ENCODE assay signal across 14 cellular contexts in the genomic region with DNA sequence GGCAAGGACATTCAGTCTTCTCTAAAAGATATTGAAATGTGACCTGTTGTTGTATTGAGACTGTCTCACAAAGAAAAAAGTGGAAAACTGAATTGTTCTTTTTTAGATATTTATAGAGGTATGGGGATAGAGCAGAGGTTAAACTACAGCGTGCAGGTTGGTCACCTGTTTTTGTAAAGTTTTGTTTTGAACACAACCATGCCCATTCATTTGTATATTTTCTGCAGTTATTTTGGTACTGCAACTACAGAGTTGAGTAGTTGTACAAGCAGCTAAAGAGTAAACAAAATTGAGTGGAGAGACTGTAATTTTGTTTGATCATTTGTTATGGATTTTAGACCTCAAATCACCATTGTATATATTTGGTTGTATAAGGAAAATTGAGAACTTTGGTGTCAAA. TPM values are rescaled to one million over a fixed set of nuclear protein-coding genes. Genes with fewer than 3 reads are reported as not detected.
DNase-seq lines count a peak whose midpoint lies in the region; ATAC-seq, FAIRE-seq and TF ChIP-seq lines count a peak whose summit lies in the region.
"Had no signal": no experiment of that assay in that cellular context is flagged by ENCODE, and none has a peak within 500 bp of the region (broad histone marks: within the 10 kb centered on the region; RNA-seq: fewer than 3 reads in every experiment).

No MANE protein-coding gene starts in this region.

- peak overlapping the region; percentile 92 for H3K4me2 ChIP-seq in GM12878 (ENCODE audit: control insufficient read depth, insufficient read depth)

- SMC1A ChIA-PET in GM12878 (lab: Charles Lee; ENCODE audit: uncharacterized antibody, unreplicated experiment) = interaction anchor here (0.7 to 1.7 kb wide), 7 partner anchors 9 to 210 kb away, joined by 3 to 6 read pairs (median 3); no protein-coding TSS in a partner anchor

- CTCF ChIA-PET in activated CD4-positive, alpha-beta T cell treated with anti-CD3 and anti-CD28 coated beads, Interleukin-2, amount 10 ng/mL, durations not matched to agents 7 days and 5 days (lab: Charles Lee) = interaction anchor here (1.3 kb wide), 1 partner anchor 37 kb away, joined by 3 read pairs; no protein-coding TSS in a partner anchor
- CTCF ChIA-PET in GM12878 (lab: Yijun Ruan, JAX) = no interaction called here

- peak overlapping the region; percentile 66 for H3K27ac Mint-ChIP-seq in activated CD4-positive, alpha-beta T cell treated with anti-CD3 and anti-CD28 coated beads, Interleukin-2, amount 10 ng/mL, durations not matched to agents 24 days and 14 days
- H3K27ac Mint-ChIP-seq in activated CD4-positive, alpha-beta T cell treated with anti-CD3 and anti-CD28 coated beads, Interleukin-2, amount 10 ng/mL, durations not matched to agents 7 days and 5 days = no peak overlapping the region

- BruUV-seq in GM12878 (replicated peaks; lab: Mats Ljungman, UMichigan) = no TSS peak

- TF ChIP-seq RAD21 in GM12878 (IDR thresholded peaks at IDR 0.05; ENCODE audit: insufficient read depth, low read depth, low read length) = no peak

- H3K27me3 ChIP-seq in GM12878 (replicated peaks in 1 of 2; ENCODE audit: control insufficient read depth in 2 of 2, insufficient read depth in 2 of 2, low read length in 1 of 2) (no peaks in the 10 kb centered on the region), uterus (no peaks in the 10 kb centered on the region)

- H3K27me3 Mint-ChIP-seq in activated CD4-positive, alpha-beta T cell treated with anti-CD3 and anti-CD28 coated beads, Interleukin-2, amount 10 ng/mL, durations not matched to agents 24 days and 14 days = no peaks in the 10 kb centered on the region
- no peaks in the 10 kb centered on the region for H3K27me3 Mint-ChIP-seq in activated CD4-positive, alpha-beta T cell treated with anti-CD3 and anti-CD28 coated beads, Interleukin-2, amount 10 ng/mL, durations not matched to agents 7 days and 5 days

- peaks cover 30% of the 10 kb centered on the region for H3K4me1 Mint-ChIP-seq in activated CD4-positive, alpha-beta T cell treated with anti-CD3 and anti-CD28 coated beads, Interleukin-2, amount 10 ng/mL, durations not matched to agents 24 days and 14 days
- peaks cover 28% of the 10 kb centered on the region for H3K4me1 Mint-ChIP-seq in activated CD4-positive, alpha-beta T cell treated with anti-CD3 and anti-CD28 coated beads, Interleukin-2, amount 10 ng/mL, durations not matched to agents 7 days and 5 days

- WGBS in GM12878 (ENCODE audit: insufficient coverage, insufficient replicate concordance, low lambda C conversion rate, missing lambda C conversion rate) = 5% methylated on average over 1 of the region's 1 CpG

- DNase-seq in activated CD4-positive, alpha-beta T cell treated with anti-CD3 and anti-CD28 coated beads, Interleukin-2, amount 10 ng/mL, durations not matched to agents 24 days and 14 days = no peak
- no peak for DNase-seq in activated CD4-positive, alpha-beta T cell treated with anti-CD3 and anti-CD28 coated beads, Interleukin-2, amount 10 ng/mL, durations not matched to agents 7 days and 5 days
- peak; percentile 59 for DNase-seq in GM12878 (ENCODE audit: low read depth, low spot score)
- DNase-seq in uterus = no peak
- DNase-seq in NCI-H1048 (lab: John Stamatoyannopoulos, UW) = no peak
- no peak for DNase-seq in NCI-H1092 (lab: John Stamatoyannopoulos, UW)
- DNase-seq: 8988T; NCI-H1694; stimulated activated naive CD4-positive, alpha-beta T cell had no signal

- peak; percentile 92 for FAIRE-seq in GM12878 (lab: Jason Lieb, UNC)
- FAIRE-seq: bronchial epithelial cell, keratinocyte had no signal

- peaks cover 6 to 14% of the 10 kb centered on the region in 2 experiments for H3K36me3 ChIP-seq in GM12878 (ENCODE audit: control insufficient read depth in 2 of 2, insufficient read depth in 2 of 2, low read length in 1 of 2)
- H3K36me3 ChIP-seq in uterus = no peaks in the 10 kb centered on the region

- H3K4me1 ChIP-seq in GM12878 (ENCODE audit: control insufficient read depth, insufficient read depth, low read length) = peaks cover 23% of the 10 kb centered on the region
- peaks cover 0 to 13% of the 10 kb centered on the region in 2 donors for H3K4me1 ChIP-seq in uterus

- no peaks in the 10 kb centered on the region for H3K9me3 Mint-ChIP-seq in activated CD4-positive, alpha-beta T cell treated with anti-CD3 and anti-CD28 coated beads, Interleukin-2, amount 10 ng/mL, durations not matched to agents 24 days and 14 days
- no peaks in the 10 kb centered on the region for H3K9me3 Mint-ChIP-seq in activated CD4-positive, alpha-beta T cell treated with anti-CD3 and anti-CD28 coated beads, Interleukin-2, amount 10 ng/mL, durations not matched to agents 7 days and 5 days
- H3K9me3 Mint-ChIP-seq: neural crest cell had no signal

- peaks cover 71% of the 10 kb centered on the region for H3K79me2 ChIP-seq in GM12878 (ENCODE audit: control insufficient read depth, insufficient read depth, low read length)

- in situ Hi-C loops in GM12878 (cut with MboI) = no loop called here

- TF ChIP-seq CTCF in GM12878 (IDR thresholded peaks at IDR 0.05 in 2 of 3, conservative IDR thresholded peaks at IDR 0.05 in 1 of 3; ENCODE audit: control insufficient read depth in 2 of 3, extremely low read depth in 1 of 3, insufficient read depth in 1 of 3, low read depth in 3 of 3, low read length in 3 of 3) = no peak
- TF ChIP-seq CTCF in uterus (IDR thresholded peaks at IDR 0.05) = no peak

- TF ChIP-seq POLR2A in GM12878 (IDR thresholded peaks at IDR 0.05; ENCODE audit: low read depth, low read length) (no peak), uterus (IDR thresholded peaks at IDR 0.05) (no peak)

- no peaks in the 10 kb centered on the region for H4K20me1 ChIP-seq in GM12878 (ENCODE audit: control insufficient read depth, insufficient read depth)

- ATAC-seq in GM21381 (IDR thresholded peaks at IDR 0.05; ENCODE audit: unreplicated experiment) (peak; percentile 76), HG03045 (IDR thresholded peaks at IDR 0.05; ENCODE audit: unreplicated experiment) (peak; percentile 94), GM12878 (peak; percentile 71)

- no peaks in the 10 kb centered on the region for H3K9me3 ChIP-seq in GM12878 (replicated peaks; ENCODE audit: control insufficient read depth, insufficient read depth, low read length)
- H3K9me3 ChIP-seq in uterus = no peaks in the 10 kb centered on the region

- no peak overlapping the region for H2AFZ ChIP-seq in GM12878 (ENCODE audit: control insufficient read depth, low read depth, low read length)

- TF ChIP-seq EP300 in GM12878 (IDR thresholded peaks at IDR 0.05; ENCODE audit: borderline replicate concordance in 1 of 2, control insufficient read depth in 1 of 2, low read depth in 2 of 2, low read length in 2 of 2) = peak; percentile 75 to 90

- peak overlapping the region; percentile 11 for H3K4me3 Mint-ChIP-seq in activated CD4-positive, alpha-beta T cell treated with anti-CD3 and anti-CD28 coated beads, Interleukin-2, amount 10 ng/mL, durations not matched to agents 24 days and 14 days
- H3K4me3 Mint-ChIP-seq in activated CD4-positive, alpha-beta T cell treated with anti-CD3 and anti-CD28 coated beads, Interleukin-2, amount 10 ng/mL, durations not matched to agents 7 days and 5 days = no peak overlapping the region
- H3K4me3 Mint-ChIP-seq: neural crest cell had no signal

- H3K4me3 ChIP-seq in GM12878 (peak overlapping the region; percentile 54), uterus (no peak overlapping the region)

- RAD21 ChIA-PET in GM12878 (lab: Charles Lee; ENCODE audit: unreplicated experiment) = interaction anchor here (1.7 kb wide), 1 partner anchor 9 kb away, joined by 5 read pairs; no protein-coding TSS in a partner anchor

- intact Hi-C loops in activated CD4-positive, alpha-beta T cell treated with anti-CD3 and anti-CD28 coated beads, Interleukin-2, amount 10 ng/mL, durations not matched to agents 24 days and 14 days (cut with micrococcal nuclease) = loop anchor here (1.0 to 2.0 kb wide), 2 partner anchors 11 to 31 kb away; no protein-coding TSS in a partner anchor
- intact Hi-C loops in GM12878 (cut with micrococcal nuclease; ENCODE audit: unreplicated experiment) (no loop called here), uterus (cut with DNase I; ENCODE audit: low total_unique reads) (no loop called here)

- no peak overlapping the region for H3K9ac ChIP-seq in GM12878 (ENCODE audit: control insufficient read depth, insufficient read depth, low read length)

- POLR2A ChIA-PET in activated CD4-positive, alpha-beta T cell treated with anti-CD3 and anti-CD28 coated beads, Interleukin-2, amount 10 ng/mL, durations not matched to agents 7 days and 5 days (lab: Charles Lee) = interaction anchor here (0.6 kb wide), 1 partner anchor 224 kb away, joined by 7 read pairs; no protein-coding TSS in a partner anchor
- POLR2A ChIA-PET in GM12878 (lab: Charles Lee) = interaction anchor here (1.0 kb wide), 1 partner anchor 186 kb away, joined by 3 read pairs; no protein-coding TSS in a partner anchor

- H3K36me3 Mint-ChIP-seq in activated CD4-positive, alpha-beta T cell treated with anti-CD3 and anti-CD28 coated beads, Interleukin-2, amount 10 ng/mL, durations not matched to agents 24 days and 14 days (ENCODE audit: low read depth) = peaks cover 62% of the 10 kb centered on the region
- H3K36me3 Mint-ChIP-seq in activated CD4-positive, alpha-beta T cell treated with anti-CD3 and anti-CD28 coated beads, Interleukin-2, amount 10 ng/mL, durations not matched to agents 7 days and 5 days (ENCODE audit: low read depth) = peaks cover 45% of the 10 kb centered on the region

- H3K27ac ChIP-seq in GM12878 (ENCODE audit: control insufficient read depth, insufficient read depth) = peak overlapping the region; percentile 74
- no peak overlapping the region for H3K27ac ChIP-seq in uterus

RNA-seq across cellular contexts. Expression of gene EED, which starts 11.3 kb away (rescaled TPM):
- total RNA-seq in activated CD4-positive, alpha-beta T cell treated with anti-CD3 and anti-CD28 coated beads, Interleukin-2, amount 10 ng/mL, durations not matched to agents 24 days and 14 days = 269 TPM in 2 replicates
- 10 to 100 TPM; 46.3 to 50.3 TPM for total RNA-seq in activated CD4-positive, alpha-beta T cell treated with anti-CD3 and anti-CD28 coated beads, Interleukin-2, amount 10 ng/mL, durations not matched to agents 7 days and 5 days
- total RNA-seq in GM12878 (2013; cell fraction: nucleolus; rRNA removed) = 146 and 159 TPM in 2 replicates
- 41.5 and 53.4 TPM in 2 replicates for total RNA-seq in GM12878 (2014; rRNA removed)
- 58.8 and 60.4 TPM in 2 replicates for total RNA-seq in GM12878 (2014; rRNA removed; fragmentation: Illumina TruSeq; extraction: Trizol)
- total RNA-seq in GM12878 (2021) = 46.3 and 53.1 TPM in 2 replicates
- polyA plus RNA-seq in GM12878 (2011; ENCODE audit: low read depth) = 39.3 TPM
- 85.6 and 113 TPM in 2 replicates for polyA plus RNA-seq in GM12878 (2011; rRNA removed)
- 25.9 and 27.1 TPM in 2 replicates for polyA plus RNA-seq in GM12878 (2011; cell fraction: cytosol; rRNA removed)
- polyA plus RNA-seq in GM12878 (2011; cell fraction: nucleus; rRNA removed) = 50.5 and 65.2 TPM in 2 replicates
- 57.2 and 62.0 TPM in 2 replicates for polyA plus RNA-seq in GM12878 (2012)
- polyA plus RNA-seq in GM12878 (2014; fragmentation: Illumina TruSeq; extraction: Trizol) = 51.1 and 61.8 TPM in 2 replicates
- 100 to 1,000 TPM; 101 to 140 TPM for polyA plus RNA-seq in GM12878 (2014; fragmentation: Nextera tagmentation; extraction: Ambion mirVana)
- polyA plus RNA-seq in GM12878 (2014; rRNA removed) = 41.4 and 49.5 TPM in 2 replicates
- 100 to 1,000 TPM in 1 of 2 experiments, 10 to 100 TPM in 1; 95.1 to 105 TPM for polyA plus RNA-seq in GM12878 (2016; fragmentation: Nextera tagmentation; extraction: Ambion mirVana)
- polyA minus RNA-seq in GM12878 (2011; rRNA and poly(A)+ RNA removed) = 34.6 and 51.6 TPM in 2 replicates
- 17.0 and 27.9 TPM in 2 replicates for polyA minus RNA-seq in GM12878 (2011; cell fraction: cytosol; rRNA and poly(A)+ RNA removed)
- 42.0 and 76.3 TPM in 2 replicates for polyA minus RNA-seq in GM12878 (2011; cell fraction: nucleus; rRNA and poly(A)+ RNA removed)
- 10 to 100 TPM; 16.4 to 53.8 (median 31.3) TPM for total RNA-seq in uterus

RNA-seq across cellular contexts. Expression of gene HIKESHI, which starts 46.1 kb away (rescaled TPM):
- total RNA-seq in activated CD4-positive, alpha-beta T cell treated with anti-CD3 and anti-CD28 coated beads, Interleukin-2, amount 10 ng/mL, durations not matched to agents 24 days and 14 days = 54.0 and 62.4 TPM in 2 replicates
- 10 to 100 TPM; 35.8 to 46.7 TPM for total RNA-seq in activated CD4-positive, alpha-beta T cell treated with anti-CD3 and anti-CD28 coated beads, Interleukin-2, amount 10 ng/mL, durations not matched to agents 7 days and 5 days
- total RNA-seq in GM12878 (2013; cell fraction: nucleolus; rRNA removed) = 41.9 and 43.2 TPM in 2 replicates
- 57.9 and 70.5 TPM in 2 replicates for total RNA-seq in GM12878 (2014; rRNA removed)
- total RNA-seq in GM12878 (2014; rRNA removed; fragmentation: Illumina TruSeq; extraction: Trizol) = 53.3 and 54.0 TPM in 2 replicates
- 42.3 and 43.1 TPM in 2 replicates for total RNA-seq in GM12878 (2021)
- 40.1 TPM for polyA plus RNA-seq in GM12878 (2011; ENCODE audit: low read depth)
- 113 and 124 TPM in 2 replicates for polyA plus RNA-seq in GM12878 (2011; rRNA removed)
- 53.5 and 55.5 TPM in 2 replicates for polyA plus RNA-seq in GM12878 (2011; cell fraction: cytosol; rRNA removed)
- 42.7 and 70.1 TPM in 2 replicates for polyA plus RNA-seq in GM12878 (2011; cell fraction: nucleus; rRNA removed)
- polyA plus RNA-seq in GM12878 (2012) = 40.0 and 49.7 TPM in 2 replicates
- polyA plus RNA-seq in GM12878 (2014; fragmentation: Illumina TruSeq; extraction: Trizol) = 50.0 and 67.1 TPM in 2 replicates
- polyA plus RNA-seq in GM12878 (2014; fragmentation: Nextera tagmentation; extraction: Ambion mirVana) = 100 to 1,000 TPM; 156 to 228 TPM
- 42.3 and 56.9 TPM in 2 replicates for polyA plus RNA-seq in GM12878 (2014; rRNA removed)
- polyA plus RNA-seq in GM12878 (2016; fragmentation: Nextera tagmentation; extraction: Ambion mirVana) = 100 to 1,000 TPM; 116 to 119 TPM
- polyA minus RNA-seq in GM12878 (2011; rRNA and poly(A)+ RNA removed) = 48.2 and 53.0 TPM in 2 replicates
- polyA minus RNA-seq in GM12878 (2011; cell fraction: cytosol; rRNA and poly(A)+ RNA removed) = 11.2 and 15.4 TPM in 2 replicates
- 10.8 and 15.4 TPM in 2 replicates for polyA minus RNA-seq in GM12878 (2011; cell fraction: nucleus; rRNA and poly(A)+ RNA removed)
- total RNA-seq in uterus = 10 to 100 TPM; 42.0 to 75.9 (median 53.2) TPM
